In the genomic region with DNA sequence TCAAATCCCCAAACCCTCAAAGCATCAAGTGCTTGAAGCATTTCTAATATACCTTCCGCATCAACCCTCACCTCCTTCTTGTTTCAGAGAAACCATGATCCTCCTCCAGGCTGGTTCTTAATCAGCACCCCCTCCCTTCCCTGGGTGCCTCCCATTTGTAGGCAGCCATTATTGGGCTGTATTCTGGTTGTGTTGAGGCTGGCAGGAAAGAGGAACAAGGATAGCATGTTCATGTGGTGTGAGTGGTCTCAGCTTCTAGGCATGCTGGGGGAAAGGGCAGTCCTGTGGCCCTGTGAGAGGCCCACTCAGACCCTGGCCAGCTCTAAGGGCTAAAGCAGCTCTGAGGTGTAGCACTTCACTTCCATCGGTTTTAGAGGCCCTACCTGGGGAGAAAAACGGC, we compare ENCODE assay signal across 17 cellular contexts.
"Had no signal": no experiment of that assay in that cellular context is flagged by ENCODE, and none has a peak within 500 bp of the region (broad histone marks: within the 10 kb centered on the region; RNA-seq: fewer than 3 reads in every experiment).

No MANE protein-coding gene starts in this region.

- H3K9me3 ChIP-seq: breast epithelium, esophagus squamous epithelium had no signal

- FAIRE-seq: small intestine had no signal

- H3K4me1 ChIP-seq: breast epithelium had no signal

- H3K27ac Mint-ChIP-seq: activated naive CD8-positive, alpha-beta T cell treated with anti-CD3 and anti-CD28 coated beads for 36 hours; immature natural killer cell; WTC11 had no signal

- H3K4me3 Mint-ChIP-seq: activated naive CD8-positive, alpha-beta T cell treated with anti-CD3 and anti-CD28 coated beads for 36 hours; immature natural killer cell; naive B cell; WTC11 had no signal

- DNase-seq: activated gamma-delta T cell treated with Interleukin-2 at 50 U/mL for 16 hours; activated naive CD8-positive, alpha-beta T cell treated with anti-CD3 and anti-CD28 coated beads for 36 hours; activated T-cell treated with anti-CD3 and anti-CD28 coated beads, Interleukin-2, amount 50 U/mL, for 1 hour; esophagus squamous epithelium; foreskin fibroblast; glutamatergic neuron; immature natural killer cell; left cardiac atrium; naive B cell; posterior cingulate gyrus; small intestine; stimulated activated naive CD4-positive, alpha-beta T cell; substantia nigra; T-helper 1 cell; trophoblast cell had no signal

- H3K36me3 Mint-ChIP-seq: naive B cell, WTC11 had no signal

- H3K36me3 ChIP-seq: breast epithelium, esophagus squamous epithelium had no signal

- H3K9me3 Mint-ChIP-seq: activated naive CD8-positive, alpha-beta T cell treated with anti-CD3 and anti-CD28 coated beads for 36 hours; immature natural killer cell; naive B cell; WTC11 had no signal

- H3K27ac ChIP-seq: breast epithelium, esophagus squamous epithelium had no signal

- H3K27me3 Mint-ChIP-seq: activated naive CD8-positive, alpha-beta T cell treated with anti-CD3 and anti-CD28 coated beads for 36 hours; naive B cell had no signal

- H3K27me3 ChIP-seq: breast epithelium, esophagus squamous epithelium had no signal

- H3K4me3 ChIP-seq: breast epithelium, esophagus squamous epithelium had no signal
